2 cellular contexts compared by ENCODE assay signal in genomic region chrX:108447303-108447702, GRCh38.
TF ChIP-seq lines count a peak whose summit lies in the region.

No MANE protein-coding gene starts in this region.

TF ChIP-seq in IMR-90, 13 proteins besides CTCF, POLR2A, EP300 and RAD21:
- TF ChIP-seq MAZ (IDR thresholded peaks at IDR 0.05; ENCODE audit: borderline replicate concordance, low read depth, low read length): no peak
- peak; percentile 84 for TF ChIP-seq CEBPB (IDR thresholded peaks at IDR 0.05; ENCODE audit: low read depth, low read length)

TF ChIP-seq in HEK293T, 16 proteins besides CTCF, POLR2A, EP300 and RAD21:
- TF ChIP-seq PKNOX1 (IDR thresholded peaks at IDR 0.05) (no peak), L3MBTL2 (conservative IDR thresholded peaks at IDR 0.05) (no peak)
